ENCODE assay signal across 9 cellular contexts in the genomic region with DNA sequence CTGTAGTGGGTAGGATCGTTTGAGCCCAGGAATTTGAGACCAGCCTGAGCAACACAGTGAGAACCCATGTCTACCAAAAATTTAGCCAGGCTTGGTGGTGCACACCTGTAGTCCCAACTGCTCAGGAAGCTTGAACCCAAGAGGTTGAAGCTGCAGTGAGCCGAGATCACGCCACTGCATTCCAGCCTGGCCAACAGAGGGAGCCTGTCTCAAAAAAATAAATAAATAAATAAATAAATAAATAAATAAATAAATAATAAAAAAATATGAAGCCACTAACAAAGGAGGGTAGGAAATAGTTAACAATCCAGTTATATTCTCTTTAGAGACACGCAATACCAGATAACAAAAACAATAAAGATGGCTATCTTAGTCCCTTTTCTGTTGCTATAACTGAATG. TPM values are rescaled to one million over a fixed set of nuclear protein-coding genes. Genes with fewer than 3 reads are reported as not detected.
DNase-seq lines count a peak whose midpoint lies in the region; ATAC-seq and TF ChIP-seq lines count a peak whose summit lies in the region.
"Had no signal": no experiment of that assay in that cellular context is flagged by ENCODE, and none has a peak within 500 bp of the region (broad histone marks: within the 10 kb centered on the region; RNA-seq: fewer than 3 reads in every experiment).

No MANE protein-coding gene starts in this region.

- DNase-seq in AG09309 (ENCODE audit: low read depth), result no peak
- peak; percentile 26 for DNase-seq in GM23248
- no peak for DNase-seq in ascending aorta (ENCODE audit: low spot score in 2 of 2)
- no peak for DNase-seq in right lobe of liver
- no peak for DNase-seq in effector memory CD8-positive, alpha-beta T cell
- DNase-seq in D341Med (ENCODE audit: low spot score), result no peak
- DNase-seq in HT-29 (ENCODE audit: low spot score), result no peak
- DNase-seq: esophagus squamous epithelium had no signal

- TF ChIP-seq CTCF in AG09309 (IDR thresholded peaks at IDR 0.05; ENCODE audit: control insufficient read depth, insufficient read depth, low read depth, low read length, missing control alignments) (peak; percentile 39), ascending aorta (IDR thresholded peaks at IDR 0.05) (peak in 2 of 3 experiments; percentile 37 to 47), right lobe of liver (IDR thresholded peaks at IDR 0.05) (peak in 3 of 4 donors; percentile 46 to 51 (median 50))

- H3F3A ChIP-seq in GM23248 (ENCODE audit: insufficient read depth), result no peaks in the 10 kb centered on the region

- no peak for TF ChIP-seq POLR2A in right lobe of liver (IDR thresholded peaks at IDR 0.05)

- ATAC-seq in right lobe of liver (no peak), GM19395 (IDR thresholded peaks at IDR 0.05; ENCODE audit: unreplicated experiment) (no peak)
- ATAC-seq in effector memory CD8-positive, alpha-beta T cell (replicated peaks), result no peak

- in situ Hi-C loops in GM23248 (cut with MboI), result no loop called here

- no peaks in the 10 kb centered on the region for H4K20me1 ChIP-seq in GM23248 (ENCODE audit: insufficient read depth)

- H3K4me1 ChIP-seq in GM23248 (ENCODE audit: insufficient read depth), result peaks cover 8% of the 10 kb centered on the region; the same call in 1 of the 2 replicates
- H3K4me1 ChIP-seq in ascending aorta, result no peaks in the 10 kb centered on the region
- H3K4me1 ChIP-seq in right lobe of liver, result peaks cover 0 to 6% (median 2%) of the 10 kb centered on the region in 4 donors

- no peaks in the 10 kb centered on the region for H3K9me3 ChIP-seq in GM23248 (ENCODE audit: low read depth)
- no peaks in the 10 kb centered on the region for H3K9me3 ChIP-seq in ascending aorta
- H3K9me3 ChIP-seq in right lobe of liver, result no peaks in the 10 kb centered on the region
- H3K9me3 ChIP-seq: esophagus squamous epithelium had no signal

- H3K36me3 Mint-ChIP-seq in effector memory CD8-positive, alpha-beta T cell (ENCODE audit: insufficient read depth), result no peaks in the 10 kb centered on the region

- no peaks in the 10 kb centered on the region for H3K9me2 ChIP-seq in GM23248 (ENCODE audit: insufficient read depth)

- H2AFZ ChIP-seq in GM23248, result no peak overlapping the region

- H3K4me2 ChIP-seq in GM23248 (ENCODE audit: unreplicated experiment), result no peak overlapping the region

- no peak overlapping the region for H3K27ac Mint-ChIP-seq in effector memory CD8-positive, alpha-beta T cell

- no peaks in the 10 kb centered on the region for H3K36me3 ChIP-seq in GM23248 (ENCODE audit: low read depth)
- H3K36me3 ChIP-seq in ascending aorta, result no peaks in the 10 kb centered on the region
- H3K36me3 ChIP-seq in right lobe of liver, result no peaks in the 10 kb centered on the region
- H3K36me3 ChIP-seq: esophagus squamous epithelium had no signal

- H3K27me3 ChIP-seq in GM23248 (replicated peaks; ENCODE audit: insufficient read depth) (no peaks in the 10 kb centered on the region), ascending aorta (no peaks in the 10 kb centered on the region), right lobe of liver (no peaks in the 10 kb centered on the region)
- H3K27me3 ChIP-seq: esophagus squamous epithelium had no signal

- peaks cover 0 to 7% of the 10 kb centered on the region in 2 donors for H3K4me1 Mint-ChIP-seq in effector memory CD8-positive, alpha-beta T cell (ENCODE audit: low read depth in 2 of 2)

- H3K9ac ChIP-seq in GM23248, result no peak overlapping the region

- WGBS in GM23248 (ENCODE audit: low coverage in 1 of 2, low lambda C conversion rate in 2 of 2, missing lambda C conversion rate in 2 of 2), 2 experiments, result 33 to 36% methylated on average over 4 of the region's 4 CpGs
- WGBS in right lobe of liver (ENCODE audit: insufficient coverage, low coverage, low lambda C conversion rate, missing lambda C conversion rate), result 39% methylated on average over 4 of the region's 4 CpGs

- no peak overlapping the region for H3K4me3 Mint-ChIP-seq in effector memory CD8-positive, alpha-beta T cell

- H3K9me3 Mint-ChIP-seq in effector memory CD8-positive, alpha-beta T cell, result no peaks in the 10 kb centered on the region

- H3K27ac ChIP-seq in GM23248 (no peak overlapping the region), ascending aorta (no peak overlapping the region), right lobe of liver (no peak overlapping the region)
- H3K27ac ChIP-seq: esophagus squamous epithelium had no signal

- no peaks in the 10 kb centered on the region for H3K27me3 Mint-ChIP-seq in effector memory CD8-positive, alpha-beta T cell

- intact Hi-C loops in ascending aorta (cut with DNase I), result no loop called here
- intact Hi-C loops in right lobe of liver (cut with DNase I), result no loop called here

- no peaks in the 10 kb centered on the region for H3K79me2 ChIP-seq in GM23248 (ENCODE audit: insufficient read depth)

- no peak overlapping the region for H3K4me3 ChIP-seq in AG09309 (ENCODE audit: control insufficient read depth, low read depth, low read length)
- H3K4me3 ChIP-seq in GM23248, result no peak overlapping the region
- H3K4me3 ChIP-seq in ascending aorta, result no peak overlapping the region
- H3K4me3 ChIP-seq in right lobe of liver, result no peak overlapping the region
- H3K4me3 ChIP-seq: esophagus squamous epithelium had no signal

RNA-seq across cellular contexts. Expression of gene CBR3, which starts 11.9 kb away (rescaled TPM):
- total RNA-seq in GM23248 (2014; rRNA removed; shearing (Covaris generic)), result 17.3 and 29.0 TPM in 2 replicates
- polyA plus RNA-seq in GM23248 (2016; fragmentation: Nextera tagmentation; extraction: Ambion mirVana), result 28.1 and 28.3 TPM in 2 replicates
- total RNA-seq in ascending aorta (59.2 TPM), right lobe of liver (1 to 10 TPM in 2 of 6 experiments, under 1 TPM in 2, not detected in 2; 0.17 to 1.3 (median 0.74) TPM)
- 0.16 TPM in 1 of 2 replicates, not detected in the other for total RNA-seq in HT-29 (2014; rRNA removed; shearing (Covaris generic))

RNA-seq across cellular contexts. Expression of gene DOP1B, which starts 33.6 kb away (rescaled TPM):
- total RNA-seq in GM23248 (2014; rRNA removed; shearing (Covaris generic)), result 12.0 and 12.3 TPM in 2 replicates
- polyA plus RNA-seq in GM23248 (2016; fragmentation: Nextera tagmentation; extraction: Ambion mirVana), result 5.4 and 6.0 TPM in 2 replicates
- total RNA-seq in ascending aorta (4.5 TPM), right lobe of liver (10 to 100 TPM in 5 of 6 experiments, 1 to 10 TPM in 1; 6.6 to 30.1 (median 20.9) TPM)
- 3.5 and 4.3 TPM in 2 replicates for total RNA-seq in HT-29 (2014; rRNA removed; shearing (Covaris generic))

RNA-seq across cellular contexts. Expression of gene CBR1, which starts 53.2 kb away (rescaled TPM):
- total RNA-seq in GM23248 (2014; rRNA removed; shearing (Covaris generic)), result 179 and 205 TPM in 2 replicates
- 151 and 158 TPM in 2 replicates for polyA plus RNA-seq in GM23248 (2016; fragmentation: Nextera tagmentation; extraction: Ambion mirVana)
- 101 TPM for total RNA-seq in ascending aorta
- 100 to 1,000 TPM in 4 of 6 experiments, 10 to 100 TPM in 2; 59.1 to 688 (median 211) TPM for total RNA-seq in right lobe of liver
- 224 and 271 TPM in 2 replicates for total RNA-seq in HT-29 (2014; rRNA removed; shearing (Covaris generic))
